1 cellular context compared by ENCODE assay signal in the genomic region with DNA sequence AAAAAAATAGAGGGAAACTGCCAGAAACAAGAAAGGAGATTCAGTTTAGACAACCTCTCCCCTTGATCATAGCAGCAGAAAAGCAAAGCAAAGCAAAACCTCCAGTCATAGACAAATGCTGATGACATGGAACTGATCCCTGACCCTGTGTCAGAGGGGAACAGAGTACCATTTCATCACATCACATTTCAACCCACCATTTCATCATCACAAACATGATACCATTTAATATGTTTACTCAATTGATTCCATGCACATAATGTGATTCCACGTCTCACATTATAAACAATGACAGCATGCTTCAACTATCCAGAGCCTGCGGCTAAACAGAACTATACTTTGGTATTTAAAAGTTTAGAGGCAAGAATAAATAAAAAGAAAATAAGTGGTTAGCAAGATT.
TF ChIP-seq lines count a peak whose summit lies in the region.

No MANE protein-coding gene starts in this region.

TF ChIP-seq in HepG2, 621 proteins besides CTCF, POLR2A, EP300 and RAD21 (continued from another document and continues in another):
- TF ChIP-seq, protein P1, sequence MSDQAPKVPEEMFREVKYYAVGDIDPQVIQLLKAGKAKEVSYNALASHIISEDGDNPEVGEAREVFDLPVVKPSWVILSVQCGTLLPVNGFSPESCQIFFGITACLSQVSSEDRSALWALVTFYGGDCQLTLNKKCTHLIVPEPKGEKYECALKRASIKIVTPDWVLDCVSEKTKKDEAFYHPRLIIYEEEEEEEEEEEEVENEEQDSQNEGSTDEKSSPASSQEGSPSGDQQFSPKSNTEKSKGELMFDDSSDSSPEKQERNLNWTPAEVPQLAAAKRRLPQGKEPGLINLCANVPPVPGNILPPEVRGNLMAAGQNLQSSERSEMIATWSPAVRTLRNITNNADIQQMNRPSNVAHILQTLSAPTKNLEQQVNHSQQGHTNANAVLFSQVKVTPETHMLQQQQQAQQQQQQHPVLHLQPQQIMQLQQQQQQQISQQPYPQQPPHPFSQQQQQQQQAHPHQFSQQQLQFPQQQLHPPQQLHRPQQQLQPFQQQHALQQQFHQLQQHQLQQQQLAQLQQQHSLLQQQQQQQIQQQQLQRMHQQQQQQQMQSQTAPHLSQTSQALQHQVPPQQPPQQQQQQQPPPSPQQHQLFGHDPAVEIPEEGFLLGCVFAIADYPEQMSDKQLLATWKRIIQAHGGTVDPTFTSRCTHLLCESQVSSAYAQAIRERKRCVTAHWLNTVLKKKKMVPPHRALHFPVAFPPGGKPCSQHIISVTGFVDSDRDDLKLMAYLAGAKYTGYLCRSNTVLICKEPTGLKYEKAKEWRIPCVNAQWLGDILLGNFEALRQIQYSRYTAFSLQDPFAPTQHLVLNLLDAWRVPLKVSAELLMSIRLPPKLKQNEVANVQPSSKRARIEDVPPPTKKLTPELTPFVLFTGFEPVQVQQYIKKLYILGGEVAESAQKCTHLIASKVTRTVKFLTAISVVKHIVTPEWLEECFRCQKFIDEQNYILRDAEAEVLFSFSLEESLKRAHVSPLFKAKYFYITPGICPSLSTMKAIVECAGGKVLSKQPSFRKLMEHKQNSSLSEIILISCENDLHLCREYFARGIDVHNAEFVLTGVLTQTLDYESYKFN (CRISPR knock-in tag; conservative IDR thresholded peaks at IDR 0.05), result peak; percentile 75
- TF ChIP-seq FOXO1 (CRISPR knock-in tag; IDR thresholded peaks at IDR 0.05) (peak; percentile 45; the same call in 1 of the 2 replicates), NR2F2 (IDR thresholded peaks at IDR 0.05; ENCODE audit: borderline replicate concordance, low read depth) (peak; percentile 49; the same call in 1 of the 2 replicates), ZNF256 (CRISPR knock-in tag; conservative IDR thresholded peaks at IDR 0.05) (no peak), RCOR2 (CRISPR knock-in tag; IDR thresholded peaks at IDR 0.05) (no peak), ZNF572 (CRISPR knock-in tag; IDR thresholded peaks at IDR 0.05) (no peak), ELF4 (CRISPR knock-in tag; IDR thresholded peaks at IDR 0.05; ENCODE audit: borderline replicate concordance) (no peak), ARNTL (CRISPR knock-in tag; IDR thresholded peaks at IDR 0.05) (no peak), BHLHE40 (IDR thresholded peaks at IDR 0.05; ENCODE audit: low read length) (0 out of 2 replicates have a peak, but pooled peaks have one; percentile 22), TCF7 (IDR thresholded peaks at IDR 0.05; ENCODE audit: low read depth) (0 out of 2 replicates have a peak, but pooled peaks have one; percentile 13), ZMAT3 (CRISPR knock-in tag; conservative IDR thresholded peaks at IDR 0.05) (no peak), ZBTB8A (CRISPR knock-in tag; IDR thresholded peaks at IDR 0.05; ENCODE audit: borderline replicate concordance, low read depth) (no peak), SMARCC2 (IDR thresholded peaks at IDR 0.05) (no peak), ZNF207 (IDR thresholded peaks at IDR 0.05; ENCODE audit: borderline replicate concordance) (no peak), ZNF501 (CRISPR knock-in tag; IDR thresholded peaks at IDR 0.05) (no peak), CREB1 (IDR thresholded peaks at IDR 0.05) (peak; percentile 66), CREB1 (CRISPR knock-in tag; IDR thresholded peaks at IDR 0.05) (peak; percentile 51), ZNF354B (CRISPR knock-in tag; IDR thresholded peaks at IDR 0.05) (no peak), JUNB (CRISPR knock-in tag; IDR thresholded peaks at IDR 0.05; ENCODE audit: borderline replicate concordance) (no peak), MAFF (IDR thresholded peaks at IDR 0.05; ENCODE audit: low read depth, low read length) (peak; percentile 77), ASH2L (IDR thresholded peaks at IDR 0.05; ENCODE audit: insufficient read length, low read depth, low read length) (no peak), NFKB2 (CRISPR knock-in tag; IDR thresholded peaks at IDR 0.05; ENCODE audit: borderline replicate concordance) (no peak), TSC22D2 (CRISPR knock-in tag; IDR thresholded peaks at IDR 0.05; ENCODE audit: borderline replicate concordance) (no peak), JUN (CRISPR knock-in tag; IDR thresholded peaks at IDR 0.05) (peak; percentile 82)
- TF ChIP-seq, protein P2, sequence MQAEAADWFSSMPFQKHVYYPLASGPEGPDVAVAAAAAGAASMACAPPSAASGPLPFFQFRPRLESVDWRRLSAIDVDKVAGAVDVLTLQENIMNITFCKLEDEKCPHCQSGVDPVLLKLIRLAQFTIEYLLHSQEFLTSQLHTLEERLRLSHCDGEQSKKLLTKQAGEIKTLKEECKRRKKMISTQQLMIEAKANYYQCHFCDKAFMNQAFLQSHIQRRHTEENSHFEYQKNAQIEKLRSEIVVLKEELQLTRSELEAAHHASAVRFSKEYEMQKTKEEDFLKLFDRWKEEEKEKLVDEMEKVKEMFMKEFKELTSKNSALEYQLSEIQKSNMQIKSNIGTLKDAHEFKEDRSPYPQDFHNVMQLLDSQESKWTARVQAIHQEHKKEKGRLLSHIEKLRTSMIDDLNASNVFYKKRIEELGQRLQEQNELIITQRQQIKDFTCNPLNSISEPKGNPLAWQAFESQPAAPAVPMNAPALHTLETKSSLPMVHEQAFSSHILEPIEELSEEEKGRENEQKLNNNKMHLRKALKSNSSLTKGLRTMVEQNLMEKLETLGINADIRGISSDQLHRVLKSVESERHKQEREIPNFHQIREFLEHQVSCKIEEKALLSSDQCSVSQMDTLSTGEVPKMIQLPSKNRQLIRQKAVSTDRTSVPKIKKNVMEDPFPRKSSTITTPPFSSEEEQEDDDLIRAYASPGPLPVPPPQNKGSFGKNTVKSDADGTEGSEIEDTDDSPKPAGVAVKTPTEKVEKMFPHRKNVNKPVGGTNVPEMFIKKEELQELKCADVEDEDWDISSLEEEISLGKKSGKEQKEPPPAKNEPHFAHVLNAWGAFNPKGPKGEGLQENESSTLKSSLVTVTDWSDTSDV (CRISPR knock-in tag; IDR thresholded peaks at IDR 0.05), result no peak
- TF ChIP-seq, protein P3, sequence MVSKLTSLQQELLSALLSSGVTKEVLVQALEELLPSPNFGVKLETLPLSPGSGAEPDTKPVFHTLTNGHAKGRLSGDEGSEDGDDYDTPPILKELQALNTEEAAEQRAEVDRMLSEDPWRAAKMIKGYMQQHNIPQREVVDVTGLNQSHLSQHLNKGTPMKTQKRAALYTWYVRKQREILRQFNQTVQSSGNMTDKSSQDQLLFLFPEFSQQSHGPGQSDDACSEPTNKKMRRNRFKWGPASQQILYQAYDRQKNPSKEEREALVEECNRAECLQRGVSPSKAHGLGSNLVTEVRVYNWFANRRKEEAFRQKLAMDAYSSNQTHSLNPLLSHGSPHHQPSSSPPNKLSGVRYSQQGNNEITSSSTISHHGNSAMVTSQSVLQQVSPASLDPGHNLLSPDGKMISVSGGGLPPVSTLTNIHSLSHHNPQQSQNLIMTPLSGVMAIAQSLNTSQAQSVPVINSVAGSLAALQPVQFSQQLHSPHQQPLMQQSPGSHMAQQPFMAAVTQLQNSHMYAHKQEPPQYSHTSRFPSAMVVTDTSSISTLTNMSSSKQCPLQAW (CRISPR knock-in tag; IDR thresholded peaks at IDR 0.05), result no peak
- TF ChIP-seq, protein P4, sequence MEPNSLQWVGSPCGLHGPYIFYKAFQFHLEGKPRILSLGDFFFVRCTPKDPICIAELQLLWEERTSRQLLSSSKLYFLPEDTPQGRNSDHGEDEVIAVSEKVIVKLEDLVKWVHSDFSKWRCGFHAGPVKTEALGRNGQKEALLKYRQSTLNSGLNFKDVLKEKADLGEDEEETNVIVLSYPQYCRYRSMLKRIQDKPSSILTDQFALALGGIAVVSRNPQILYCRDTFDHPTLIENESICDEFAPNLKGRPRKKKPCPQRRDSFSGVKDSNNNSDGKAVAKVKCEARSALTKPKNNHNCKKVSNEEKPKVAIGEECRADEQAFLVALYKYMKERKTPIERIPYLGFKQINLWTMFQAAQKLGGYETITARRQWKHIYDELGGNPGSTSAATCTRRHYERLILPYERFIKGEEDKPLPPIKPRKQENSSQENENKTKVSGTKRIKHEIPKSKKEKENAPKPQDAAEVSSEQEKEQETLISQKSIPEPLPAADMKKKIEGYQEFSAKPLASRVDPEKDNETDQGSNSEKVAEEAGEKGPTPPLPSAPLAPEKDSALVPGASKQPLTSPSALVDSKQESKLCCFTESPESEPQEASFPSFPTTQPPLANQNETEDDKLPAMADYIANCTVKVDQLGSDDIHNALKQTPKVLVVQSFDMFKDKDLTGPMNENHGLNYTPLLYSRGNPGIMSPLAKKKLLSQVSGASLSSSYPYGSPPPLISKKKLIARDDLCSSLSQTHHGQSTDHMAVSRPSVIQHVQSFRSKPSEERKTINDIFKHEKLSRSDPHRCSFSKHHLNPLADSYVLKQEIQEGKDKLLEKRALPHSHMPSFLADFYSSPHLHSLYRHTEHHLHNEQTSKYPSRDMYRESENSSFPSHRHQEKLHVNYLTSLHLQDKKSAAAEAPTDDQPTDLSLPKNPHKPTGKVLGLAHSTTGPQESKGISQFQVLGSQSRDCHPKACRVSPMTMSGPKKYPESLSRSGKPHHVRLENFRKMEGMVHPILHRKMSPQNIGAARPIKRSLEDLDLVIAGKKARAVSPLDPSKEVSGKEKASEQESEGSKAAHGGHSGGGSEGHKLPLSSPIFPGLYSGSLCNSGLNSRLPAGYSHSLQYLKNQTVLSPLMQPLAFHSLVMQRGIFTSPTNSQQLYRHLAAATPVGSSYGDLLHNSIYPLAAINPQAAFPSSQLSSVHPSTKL (CRISPR knock-in tag; IDR thresholded peaks at IDR 0.05), result peak; percentile 58
- TF ChIP-seq, protein P5, sequence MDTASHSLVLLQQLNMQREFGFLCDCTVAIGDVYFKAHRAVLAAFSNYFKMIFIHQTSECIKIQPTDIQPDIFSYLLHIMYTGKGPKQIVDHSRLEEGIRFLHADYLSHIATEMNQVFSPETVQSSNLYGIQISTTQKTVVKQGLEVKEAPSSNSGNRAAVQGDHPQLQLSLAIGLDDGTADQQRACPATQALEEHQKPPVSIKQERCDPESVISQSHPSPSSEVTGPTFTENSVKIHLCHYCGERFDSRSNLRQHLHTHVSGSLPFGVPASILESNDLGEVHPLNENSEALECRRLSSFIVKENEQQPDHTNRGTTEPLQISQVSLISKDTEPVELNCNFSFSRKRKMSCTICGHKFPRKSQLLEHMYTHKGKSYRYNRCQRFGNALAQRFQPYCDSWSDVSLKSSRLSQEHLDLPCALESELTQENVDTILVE (CRISPR knock-in tag; IDR thresholded peaks at IDR 0.05), result no peak
- TF ChIP-seq, protein P6, sequence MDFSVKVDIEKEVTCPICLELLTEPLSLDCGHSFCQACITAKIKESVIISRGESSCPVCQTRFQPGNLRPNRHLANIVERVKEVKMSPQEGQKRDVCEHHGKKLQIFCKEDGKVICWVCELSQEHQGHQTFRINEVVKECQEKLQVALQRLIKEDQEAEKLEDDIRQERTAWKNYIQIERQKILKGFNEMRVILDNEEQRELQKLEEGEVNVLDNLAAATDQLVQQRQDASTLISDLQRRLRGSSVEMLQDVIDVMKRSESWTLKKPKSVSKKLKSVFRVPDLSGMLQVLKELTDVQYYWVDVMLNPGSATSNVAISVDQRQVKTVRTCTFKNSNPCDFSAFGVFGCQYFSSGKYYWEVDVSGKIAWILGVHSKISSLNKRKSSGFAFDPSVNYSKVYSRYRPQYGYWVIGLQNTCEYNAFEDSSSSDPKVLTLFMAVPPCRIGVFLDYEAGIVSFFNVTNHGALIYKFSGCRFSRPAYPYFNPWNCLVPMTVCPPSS (IDR thresholded peaks at IDR 0.05), result no peak
- TF ChIP-seq, protein P7, sequence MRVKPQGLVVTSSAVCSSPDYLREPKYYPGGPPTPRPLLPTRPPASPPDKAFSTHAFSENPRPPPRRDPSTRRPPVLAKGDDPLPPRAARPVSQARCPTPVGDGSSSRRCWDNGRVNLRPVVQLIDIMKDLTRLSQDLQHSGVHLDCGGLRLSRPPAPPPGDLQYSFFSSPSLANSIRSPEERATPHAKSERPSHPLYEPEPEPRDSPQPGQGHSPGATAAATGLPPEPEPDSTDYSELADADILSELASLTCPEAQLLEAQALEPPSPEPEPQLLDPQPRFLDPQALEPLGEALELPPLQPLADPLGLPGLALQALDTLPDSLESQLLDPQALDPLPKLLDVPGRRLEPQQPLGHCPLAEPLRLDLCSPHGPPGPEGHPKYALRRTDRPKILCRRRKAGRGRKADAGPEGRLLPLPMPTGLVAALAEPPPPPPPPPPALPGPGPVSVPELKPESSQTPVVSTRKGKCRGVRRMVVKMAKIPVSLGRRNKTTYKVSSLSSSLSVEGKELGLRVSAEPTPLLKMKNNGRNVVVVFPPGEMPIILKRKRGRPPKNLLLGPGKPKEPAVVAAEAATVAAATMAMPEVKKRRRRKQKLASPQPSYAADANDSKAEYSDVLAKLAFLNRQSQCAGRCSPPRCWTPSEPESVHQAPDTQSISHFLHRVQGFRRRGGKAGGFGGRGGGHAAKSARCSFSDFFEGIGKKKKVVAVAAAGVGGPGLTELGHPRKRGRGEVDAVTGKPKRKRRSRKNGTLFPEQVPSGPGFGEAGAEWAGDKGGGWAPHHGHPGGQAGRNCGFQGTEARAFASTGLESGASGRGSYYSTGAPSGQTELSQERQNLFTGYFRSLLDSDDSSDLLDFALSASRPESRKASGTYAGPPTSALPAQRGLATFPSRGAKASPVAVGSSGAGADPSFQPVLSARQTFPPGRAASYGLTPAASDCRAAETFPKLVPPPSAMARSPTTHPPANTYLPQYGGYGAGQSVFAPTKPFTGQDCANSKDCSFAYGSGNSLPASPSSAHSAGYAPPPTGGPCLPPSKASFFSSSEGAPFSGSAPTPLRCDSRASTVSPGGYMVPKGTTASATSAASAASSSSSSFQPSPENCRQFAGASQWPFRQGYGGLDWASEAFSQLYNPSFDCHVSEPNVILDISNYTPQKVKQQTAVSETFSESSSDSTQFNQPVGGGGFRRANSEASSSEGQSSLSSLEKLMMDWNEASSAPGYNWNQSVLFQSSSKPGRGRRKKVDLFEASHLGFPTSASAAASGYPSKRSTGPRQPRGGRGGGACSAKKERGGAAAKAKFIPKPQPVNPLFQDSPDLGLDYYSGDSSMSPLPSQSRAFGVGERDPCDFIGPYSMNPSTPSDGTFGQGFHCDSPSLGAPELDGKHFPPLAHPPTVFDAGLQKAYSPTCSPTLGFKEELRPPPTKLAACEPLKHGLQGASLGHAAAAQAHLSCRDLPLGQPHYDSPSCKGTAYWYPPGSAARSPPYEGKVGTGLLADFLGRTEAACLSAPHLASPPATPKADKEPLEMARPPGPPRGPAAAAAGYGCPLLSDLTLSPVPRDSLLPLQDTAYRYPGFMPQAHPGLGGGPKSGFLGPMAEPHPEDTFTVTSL (CRISPR knock-in tag; IDR thresholded peaks at IDR 0.05; ENCODE audit: borderline replicate concordance), result peak; percentile 34; the same call in 1 of the 2 replicates
- TF ChIP-seq, protein P8, sequence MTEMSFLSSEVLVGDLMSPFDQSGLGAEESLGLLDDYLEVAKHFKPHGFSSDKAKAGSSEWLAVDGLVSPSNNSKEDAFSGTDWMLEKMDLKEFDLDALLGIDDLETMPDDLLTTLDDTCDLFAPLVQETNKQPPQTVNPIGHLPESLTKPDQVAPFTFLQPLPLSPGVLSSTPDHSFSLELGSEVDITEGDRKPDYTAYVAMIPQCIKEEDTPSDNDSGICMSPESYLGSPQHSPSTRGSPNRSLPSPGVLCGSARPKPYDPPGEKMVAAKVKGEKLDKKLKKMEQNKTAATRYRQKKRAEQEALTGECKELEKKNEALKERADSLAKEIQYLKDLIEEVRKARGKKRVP (CRISPR knock-in tag; IDR thresholded peaks at IDR 0.05), result peak in 1 of 2 experiments; percentile 94; a peak in 2 of 4 replicates
